ENCODE assay signal across 17 cellular contexts in the genomic region with DNA sequence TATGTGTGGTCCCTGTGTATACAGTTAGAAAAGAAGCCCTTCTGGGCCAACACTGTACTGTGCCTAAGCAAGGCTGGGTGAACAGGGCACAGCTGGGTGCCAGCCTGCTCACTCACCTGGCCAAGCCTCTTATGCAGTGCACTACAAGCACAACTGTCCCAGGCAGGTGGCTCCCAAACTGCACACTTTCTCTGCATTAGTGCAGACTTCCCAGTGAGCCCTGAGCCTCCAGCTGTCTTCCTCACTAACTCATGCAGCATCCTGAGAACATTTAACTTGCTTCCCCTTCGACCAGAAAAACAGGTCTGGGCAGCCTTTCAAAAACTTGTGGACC. TPM values are rescaled to one million over a fixed set of nuclear protein-coding genes. Genes with fewer than 3 reads are reported as not detected.
DNase-seq lines count a peak whose midpoint lies in the region; ATAC-seq and TF ChIP-seq lines count a peak whose summit lies in the region.
"Had no signal": no experiment of that assay in that cellular context is flagged by ENCODE, and none has a peak within 500 bp of the region (broad histone marks: within the 10 kb centered on the region; RNA-seq: fewer than 3 reads in every experiment).

No MANE protein-coding gene starts in this region.

- H3F3A ChIP-seq in MM.1S (ENCODE audit: insufficient read depth, low read length) (no peaks in the 10 kb centered on the region), neural progenitor cell (ENCODE audit: low read depth) (no peaks in the 10 kb centered on the region), GM23248 (ENCODE audit: insufficient read depth) (no peaks in the 10 kb centered on the region; the same call in 1 of the 2 replicates)

- H3K27ac ChIP-seq in BLaER1 treated with 17β-estradiol and CSF1 and Interleukin-3, amounts not matched to agents 10 nM and 100 nM: peak overlapping the region in 8 of 11 experiments; percentile 20 to 79 (median 65); a peak in 13 of 22 replicates
- no peak overlapping the region for H3K27ac ChIP-seq in MM.1S (ENCODE audit: low read length)
- H3K27ac ChIP-seq in neural progenitor cell: no peak overlapping the region
- no peak overlapping the region for H3K27ac ChIP-seq in GM23248
- H3K27ac ChIP-seq: epithelial cell of prostate, gastrocnemius medialis, right lobe of liver, SK-N-MC had no signal

- no peaks in the 10 kb centered on the region for H3K9me3 Mint-ChIP-seq in neural progenitor cell
- H3K9me3 Mint-ChIP-seq: activated naive CD4-positive, alpha-beta T cell treated with anti-CD3 and anti-CD28 coated beads, Interleukin-2, amount 10 ng/mL, durations not matched to agents 7 days and 5 days had no signal

- no peaks in the 10 kb centered on the region for H3K36me3 Mint-ChIP-seq in neural progenitor cell
- H3K36me3 Mint-ChIP-seq: activated naive CD4-positive, alpha-beta T cell treated with anti-CD3 and anti-CD28 coated beads, Interleukin-2, amount 10 ng/mL, durations not matched to agents 7 days and 5 days; brain had no signal

- no peak for TF ChIP-seq CTCF in MM.1S (IDR thresholded peaks at IDR 0.05; ENCODE audit: low read length)
- no peak for TF ChIP-seq CTCF in neural progenitor cell (IDR thresholded peaks at IDR 0.05)
- TF ChIP-seq CTCF in foreskin fibroblast (IDR thresholded peaks at IDR 0.05; ENCODE audit: low read depth, low read length): no peak

- no peaks in the 10 kb centered on the region for H3K4me1 Mint-ChIP-seq in neural progenitor cell

- H3K9ac ChIP-seq in BLaER1 treated with 17β-estradiol and CSF1 and Interleukin-3, amounts not matched to agents 10 nM and 100 nM: peak overlapping the region in 8 of 11 experiments; percentile 1 to 35 (median 27); a peak in 9 of 22 replicates
- no peak overlapping the region for H3K9ac ChIP-seq in MM.1S (ENCODE audit: low read length)
- H3K9ac ChIP-seq in neural progenitor cell: no peak overlapping the region
- no peak overlapping the region for H3K9ac ChIP-seq in GM23248

- in situ Hi-C loops in GM23248 (cut with MboI): no loop called here

- DNase-seq in MM.1S: no peak
- no peak for DNase-seq in neural progenitor cell (ENCODE audit: low spot score)
- no peak for DNase-seq in activated CD4-positive, alpha-beta T cell treated with anti-CD3 and anti-CD28 coated beads for 4 hours
- DNase-seq in GM23248: no peak
- DNase-seq in DMS53 treated with DMSO at 0.1 percent for 48 hours (lab: John Stamatoyannopoulos, UW; ENCODE audit: unreplicated experiment): no peak
- no peak for DNase-seq in foreskin fibroblast

- H3K4me3 Mint-ChIP-seq in neural progenitor cell: no peak overlapping the region
- H3K4me3 Mint-ChIP-seq: activated naive CD4-positive, alpha-beta T cell treated with anti-CD3 and anti-CD28 coated beads, Interleukin-2, amount 10 ng/mL, durations not matched to agents 7 days and 5 days; brain had no signal

- no peaks in the 10 kb centered on the region for H3K9me2 ChIP-seq in MM.1S (replicated peaks; ENCODE audit: insufficient read depth, low read length)
- no peaks in the 10 kb centered on the region for H3K9me2 ChIP-seq in GM23248 (ENCODE audit: insufficient read depth)

- peak overlapping the region; percentile 52 to 94 (median 87) for H3K4me2 ChIP-seq in BLaER1 treated with 17β-estradiol and CSF1 and Interleukin-3, amounts not matched to agents 10 nM and 100 nM
- H3K4me2 ChIP-seq in MM.1S (ENCODE audit: low read depth, low read length): no peak overlapping the region
- no peak overlapping the region for H3K4me2 ChIP-seq in neural progenitor cell
- no peak overlapping the region for H3K4me2 ChIP-seq in GM23248 (ENCODE audit: unreplicated experiment)

- H3K4me1 ChIP-seq in BLaER1 treated with 17β-estradiol and CSF1 and Interleukin-3, amounts not matched to agents 10 nM and 100 nM: peaks cover 56 to 71% (median 63%) of the 10 kb centered on the region in 10 experiments
- H3K4me1 ChIP-seq in MM.1S (ENCODE audit: low read length) (peaks cover 24% of the 10 kb centered on the region), neural progenitor cell (no peaks in the 10 kb centered on the region), GM23248 (ENCODE audit: insufficient read depth) (peaks cover 12% of the 10 kb centered on the region)

- no peak overlapping the region for H3K4me3 ChIP-seq in BLaER1 treated with 17β-estradiol and CSF1 and Interleukin-3, amounts not matched to agents 10 nM and 100 nM
- H3K4me3 ChIP-seq in MM.1S (ENCODE audit: low read length) (no peak overlapping the region), neural progenitor cell (no peak overlapping the region), GM23248 (no peak overlapping the region), foreskin fibroblast (ENCODE audit: low read depth in 1 of 2, low read length in 2 of 2) (no peak overlapping the region)
- H3K4me3 ChIP-seq: gastrocnemius medialis, right lobe of liver, SK-N-MC had no signal

- no peaks in the 10 kb centered on the region for H3K27me3 ChIP-seq in BLaER1 treated with 17β-estradiol and CSF1 and Interleukin-3, amounts not matched to agents 10 nM and 100 nM
- no peaks in the 10 kb centered on the region for H3K27me3 ChIP-seq in MM.1S (replicated peaks; ENCODE audit: insufficient read depth, low read length)
- H3K27me3 ChIP-seq in neural progenitor cell: no peaks in the 10 kb centered on the region
- H3K27me3 ChIP-seq in GM23248 (replicated peaks; ENCODE audit: insufficient read depth): no peaks in the 10 kb centered on the region
- H3K27me3 ChIP-seq: gastrocnemius medialis, right lobe of liver had no signal

- peaks cover 0 to 17% (median 7%) of the 10 kb centered on the region in 11 experiments; a peak in 13 of 22 replicates for H3K9me3 ChIP-seq in BLaER1 treated with 17β-estradiol and CSF1 and Interleukin-3, amounts not matched to agents 10 nM and 100 nM (replicated peaks in 1 of 11)
- H3K9me3 ChIP-seq in MM.1S (replicated peaks; ENCODE audit: insufficient read depth, low read length): no peaks in the 10 kb centered on the region
- H3K9me3 ChIP-seq in neural progenitor cell (ENCODE audit: low read depth): no peaks in the 10 kb centered on the region
- H3K9me3 ChIP-seq in GM23248 (ENCODE audit: low read depth): no peaks in the 10 kb centered on the region
- H3K9me3 ChIP-seq: Caco-2, gastrocnemius medialis, right lobe of liver had no signal

- H2AFZ ChIP-seq in MM.1S (ENCODE audit: low read length): peak overlapping the region; percentile 27
- peak overlapping the region; percentile 38 for H2AFZ ChIP-seq in neural progenitor cell (replicated peaks)
- no peak overlapping the region for H2AFZ ChIP-seq in GM23248

- H3K79me2 ChIP-seq in MM.1S (ENCODE audit: low read length) (no peaks in the 10 kb centered on the region), neural progenitor cell (ENCODE audit: low read depth) (no peaks in the 10 kb centered on the region), GM23248 (ENCODE audit: insufficient read depth) (no peaks in the 10 kb centered on the region)

- H3K27ac Mint-ChIP-seq in neural progenitor cell: no peak overlapping the region
- H3K27ac Mint-ChIP-seq: activated naive CD4-positive, alpha-beta T cell treated with anti-CD3 and anti-CD28 coated beads, Interleukin-2, amount 10 ng/mL, durations not matched to agents 7 days and 5 days; brain had no signal

- ATAC-seq in GM19438 (IDR thresholded peaks at IDR 0.05; ENCODE audit: low read depth, unreplicated experiment): peak; percentile 31

- no peaks in the 10 kb centered on the region for H4K20me1 ChIP-seq in BLaER1 treated with 17β-estradiol and CSF1 and Interleukin-3, amounts not matched to agents 10 nM and 100 nM
- H4K20me1 ChIP-seq in MM.1S (ENCODE audit: insufficient read depth, low read length): no peaks in the 10 kb centered on the region
- no peaks in the 10 kb centered on the region for H4K20me1 ChIP-seq in neural progenitor cell (ENCODE audit: low read depth)
- H4K20me1 ChIP-seq in GM23248 (ENCODE audit: insufficient read depth): no peaks in the 10 kb centered on the region

- WGBS in GM23248 (ENCODE audit: low coverage in 1 of 2, low lambda C conversion rate in 2 of 2, missing lambda C conversion rate in 2 of 2), 2 experiments: 14 to 27% methylated on average over 1 of the region's 1 CpG

- H3K27me3 Mint-ChIP-seq in neural progenitor cell (ENCODE audit: insufficient read depth, low read depth): peaks cover 9% of the 10 kb centered on the region

- H3K36me3 ChIP-seq in BLaER1 treated with 17β-estradiol and CSF1 and Interleukin-3, amounts not matched to agents 10 nM and 100 nM: no peaks in the 10 kb centered on the region
- H3K36me3 ChIP-seq in MM.1S (replicated peaks; ENCODE audit: insufficient read depth, low read length): no peaks in the 10 kb centered on the region
- no peaks in the 10 kb centered on the region for H3K36me3 ChIP-seq in neural progenitor cell
- H3K36me3 ChIP-seq in GM23248 (ENCODE audit: low read depth): no peaks in the 10 kb centered on the region
- H3K36me3 ChIP-seq: gastrocnemius medialis, right lobe of liver had no signal

RNA-seq across cellular contexts. Expression of a gene that starts 21.9 kb away (rescaled TPM):
- not detected in 2 replicates for total RNA-seq in neural progenitor cell (ENCODE audit: low replicate concordance)
- not detected in 2 replicates for total RNA-seq in GM23248 (2014; rRNA removed; shearing (Covaris generic))
- polyA plus RNA-seq in GM23248 (2016; fragmentation: Nextera tagmentation; extraction: Ambion mirVana): not detected in 2 replicates
- total RNA-seq: Caco-2, G401, gastrocnemius medialis, mononuclear cell, right lobe of liver had no signal

RNA-seq across cellular contexts. Expression of a gene that starts 26.5 kb away (rescaled TPM):
- total RNA-seq in neural progenitor cell (ENCODE audit: low replicate concordance): 3.1 and 9.7 TPM in 2 replicates
- 1.0 and 2.1 TPM in 2 replicates for total RNA-seq in GM23248 (2014; rRNA removed; shearing (Covaris generic))
- 2.3 and 2.9 TPM in 2 replicates for polyA plus RNA-seq in GM23248 (2016; fragmentation: Nextera tagmentation; extraction: Ambion mirVana)

RNA-seq across cellular contexts. Expression of a gene that starts 45.5 kb away (rescaled TPM):
- 0.71 TPM in 1 of 2 replicates, not detected in the other for total RNA-seq in neural progenitor cell (ENCODE audit: low replicate concordance)
- 7.0 and 10.1 TPM in 2 replicates for total RNA-seq in GM23248 (2014; rRNA removed; shearing (Covaris generic))
- polyA plus RNA-seq in GM23248 (2016; fragmentation: Nextera tagmentation; extraction: Ambion mirVana): 10.2 and 13.8 TPM in 2 replicates

Comparison
In these comparisons a context has a peak if more than half of its experiments do, and no peak if none do; other contexts are left out.
1. H3K27ac ChIP-seq: peak in BLaER1 treated with 17β-estradiol and CSF1 and Interleukin-3, amounts not matched to agents 10 nM and 100 nM (8 of 11); none in MM.1S (single experiment), neural progenitor cell (single experiment) and GM23248 (single experiment).
2. H3K4me2 ChIP-seq: peak in BLaER1 treated with 17β-estradiol and CSF1 and Interleukin-3, amounts not matched to agents 10 nM and 100 nM (11 of 11); none in MM.1S (single experiment), neural progenitor cell (single experiment) and GM23248 (single experiment).
3. H3K9ac ChIP-seq: peak in BLaER1 treated with 17β-estradiol and CSF1 and Interleukin-3, amounts not matched to agents 10 nM and 100 nM (8 of 11); none in MM.1S (single experiment), neural progenitor cell (single experiment) and GM23248 (single experiment).